17 cellular contexts compared by ENCODE assay signal in genomic region chr3:51729005-51729633, GRCh38. TPM values are rescaled to one million over a fixed set of nuclear protein-coding genes. Genes with fewer than 3 reads are reported as not detected.
DNase-seq lines count a peak whose midpoint lies in the region; ATAC-seq and TF ChIP-seq lines count a peak whose summit lies in the region.
"Had no signal": no experiment of that assay in that cellular context is flagged by ENCODE, and none has a peak within 500 bp of the region (broad histone marks: within the 10 kb centered on the region; RNA-seq: fewer than 3 reads in every experiment).

No MANE protein-coding gene starts in this region.

- H3K27ac Mint-ChIP-seq in activated naive CD4-positive, alpha-beta T cell treated with anti-CD3 and anti-CD28 coated beads, Interleukin-2, amount 50 U/mL, for 72 hours = peak overlapping the region; percentile 0 to 4
- H3K27ac Mint-ChIP-seq in activated naive CD8-positive, alpha-beta T cell = peak overlapping the region; percentile 62
- H3K27ac Mint-ChIP-seq in stimulated activated naive CD8-positive, alpha-beta T cell treated with anti-CD3 and anti-CD28 coated beads, Interleukin-15, amount 100 ng/mL, for 72 hours = peak overlapping the region; percentile 69 to 72

- H3K27me3 Mint-ChIP-seq in activated naive CD8-positive, alpha-beta T cell = no peaks in the 10 kb centered on the region
- H3K27me3 Mint-ChIP-seq in stimulated activated naive CD8-positive, alpha-beta T cell treated with anti-CD3 and anti-CD28 coated beads, Interleukin-15, amount 100 ng/mL, for 72 hours = no peaks in the 10 kb centered on the region

- no peaks in the 10 kb centered on the region for H3K4me1 ChIP-seq in adrenal gland (replicated peaks in 1 of 2)
- H3K4me1 ChIP-seq: Caco-2 had no signal

- peaks cover 8% of the 10 kb centered on the region for H3K27me3 ChIP-seq in adrenal gland

- H3K9me3 Mint-ChIP-seq in activated naive CD4-positive, alpha-beta T cell treated with anti-CD3 and anti-CD28 coated beads, Interleukin-2, amount 50 U/mL, for 72 hours = peaks cover 0 to 4% of the 10 kb centered on the region in 2 donors
- H3K9me3 Mint-ChIP-seq in activated naive CD8-positive, alpha-beta T cell (ENCODE audit: low read depth) = no peaks in the 10 kb centered on the region
- H3K9me3 Mint-ChIP-seq in stimulated activated naive CD8-positive, alpha-beta T cell treated with anti-CD3 and anti-CD28 coated beads, Interleukin-15, amount 100 ng/mL, for 72 hours = no peaks in the 10 kb centered on the region

- no peaks in the 10 kb centered on the region for H3K36me3 ChIP-seq in adrenal gland (replicated peaks in 1 of 2)

- TF ChIP-seq POLR2A in adrenal gland (IDR thresholded peaks at IDR 0.05) = no peak

- no peak for TF ChIP-seq CTCF in adrenal gland (IDR thresholded peaks at IDR 0.05)

- H3K27ac ChIP-seq in epithelial cell of prostate (no peak overlapping the region), adrenal gland (no peak overlapping the region)
- H3K27ac ChIP-seq: PC-9 had no signal

- peak; percentile 68 to 84 for ATAC-seq in activated naive CD4-positive, alpha-beta T cell treated with anti-CD3 and anti-CD28 coated beads, Interleukin-2, amount 50 U/mL, for 72 hours
- ATAC-seq in stimulated activated naive CD8-positive, alpha-beta T cell treated with anti-CD3 and anti-CD28 coated beads, Interleukin-15, amount 100 ng/mL, for 72 hours = peak; percentile 78
- ATAC-seq in Right ventricle myocardium superior (ENCODE audit: poor library complexity) = no peak

- no peaks in the 10 kb centered on the region for H3K9me3 ChIP-seq in adrenal gland (replicated peaks in 1 of 3)
- H3K9me3 ChIP-seq: Caco-2 had no signal

- H3K4me1 Mint-ChIP-seq in activated naive CD8-positive, alpha-beta T cell (ENCODE audit: low read depth) = peaks cover 24% of the 10 kb centered on the region
- peaks cover 59% of the 10 kb centered on the region for H3K4me1 Mint-ChIP-seq in stimulated activated naive CD8-positive, alpha-beta T cell treated with anti-CD3 and anti-CD28 coated beads, Interleukin-15, amount 100 ng/mL, for 72 hours

- intact Hi-C loops in Right ventricle myocardium superior (cut with DNase I) = no loop called here
- intact Hi-C loops in adrenal gland (cut with DNase I) = no loop called here

- DNase-seq in activated naive CD4-positive, alpha-beta T cell treated with anti-CD3 and anti-CD28 coated beads, Interleukin-2, amount 50 U/mL, for 72 hours (ENCODE audit: low spot score in 2 of 2) = no peak
- DNase-seq in activated naive CD4-positive, alpha-beta T cell treated with Interleukin-2 at 50 U/mL for 16 hours = no peak
- DNase-seq in epithelial cell of prostate (ENCODE audit: low read depth, low spot score) = peak; percentile 22
- DNase-seq in stimulated activated naive CD8-positive, alpha-beta T cell treated with anti-CD3 and anti-CD28 coated beads, Interleukin-15, amount 100 ng/mL, for 72 hours = no peak
- DNase-seq in Right ventricle myocardium superior = no peak
- DNase-seq in adrenal gland = no peak
- DNase-seq: Caco-2, EL, H7, NCI-H1092, NCI-H146, NCI-H2081, NCI-H510A treated with DMSO at 0.1 percent for 48 hours, NCI-H82, PC-9 had no signal

- no peak overlapping the region for H3K4me3 ChIP-seq in adrenal gland
- H3K4me3 ChIP-seq: PC-9 had no signal

- H3K4me3 Mint-ChIP-seq in activated naive CD8-positive, alpha-beta T cell = peak overlapping the region; percentile 17
- peak overlapping the region; percentile 58 to 70 for H3K4me3 Mint-ChIP-seq in stimulated activated naive CD8-positive, alpha-beta T cell treated with anti-CD3 and anti-CD28 coated beads, Interleukin-15, amount 100 ng/mL, for 72 hours

- H3K36me3 Mint-ChIP-seq in activated naive CD4-positive, alpha-beta T cell treated with anti-CD3 and anti-CD28 coated beads, Interleukin-2, amount 50 U/mL, for 72 hours = no peaks in the 10 kb centered on the region
- peaks cover 2% of the 10 kb centered on the region for H3K36me3 Mint-ChIP-seq in activated naive CD8-positive, alpha-beta T cell

RNA-seq across cellular contexts. Expression of gene GRM2, which starts 22.3 kb away (rescaled TPM):
- total RNA-seq in activated naive CD4-positive, alpha-beta T cell treated with anti-CD3 and anti-CD28 coated beads, Interleukin-2, amount 50 U/mL, for 72 hours = under 1 TPM; 0.16 to 0.54 TPM
- total RNA-seq in Right ventricle myocardium superior = 0.08 TPM
- total RNA-seq in adrenal gland = under 1 TPM in 6 of 8 donors, not detected in 2; 0.04 to 0.26 (median 0.16) TPM
- polyA plus RNA-seq in adrenal gland = under 1 TPM in 2 of 3 donors, not detected in 1; 0.34 to 0.48 TPM

RNA-seq across cellular contexts. Expression of gene IQCF6, which starts 49.9 kb away (rescaled TPM):
- total RNA-seq in activated naive CD4-positive, alpha-beta T cell treated with anti-CD3 and anti-CD28 coated beads, Interleukin-2, amount 50 U/mL, for 72 hours = not detected
- not detected for total RNA-seq in Right ventricle myocardium superior
- total RNA-seq in adrenal gland = not detected
- polyA plus RNA-seq in adrenal gland = not detected
- total RNA-seq: Caco-2, H7, MCF 10A, PC-9 had no signal

RNA-seq across cellular contexts. Expression of gene TEX264, which starts 58.1 kb away (rescaled TPM):
- total RNA-seq in activated naive CD4-positive, alpha-beta T cell treated with anti-CD3 and anti-CD28 coated beads, Interleukin-2, amount 50 U/mL, for 72 hours = 10 to 100 TPM; 25.7 to 44.0 TPM
- total RNA-seq in Right ventricle myocardium superior (34.7 TPM), adrenal gland (100 to 1,000 TPM in 6 of 8 donors, 10 to 100 TPM in 2; 64.7 to 207 (median 138) TPM)
- polyA plus RNA-seq in adrenal gland = 100 to 1,000 TPM; 121 to 174 (median 126) TPM

Comparison
In these comparisons a context has a peak if more than half of its experiments do, and no peak if none do; other contexts are left out.
1. H3K27ac Mint-ChIP-seq: peak in every context shown above with its lines; median percentile 70 in stimulated activated naive CD8-positive, alpha-beta T cell treated with anti-CD3 and anti-CD28 coated beads, Interleukin-15, amount 100 ng/mL, for 72 hours; 62 in activated naive CD8-positive, alpha-beta T cell; 2 in activated naive CD4-positive, alpha-beta T cell treated with anti-CD3 and anti-CD28 coated beads, Interleukin-2, amount 50 U/mL, for 72 hours.